In the genomic region with DNA sequence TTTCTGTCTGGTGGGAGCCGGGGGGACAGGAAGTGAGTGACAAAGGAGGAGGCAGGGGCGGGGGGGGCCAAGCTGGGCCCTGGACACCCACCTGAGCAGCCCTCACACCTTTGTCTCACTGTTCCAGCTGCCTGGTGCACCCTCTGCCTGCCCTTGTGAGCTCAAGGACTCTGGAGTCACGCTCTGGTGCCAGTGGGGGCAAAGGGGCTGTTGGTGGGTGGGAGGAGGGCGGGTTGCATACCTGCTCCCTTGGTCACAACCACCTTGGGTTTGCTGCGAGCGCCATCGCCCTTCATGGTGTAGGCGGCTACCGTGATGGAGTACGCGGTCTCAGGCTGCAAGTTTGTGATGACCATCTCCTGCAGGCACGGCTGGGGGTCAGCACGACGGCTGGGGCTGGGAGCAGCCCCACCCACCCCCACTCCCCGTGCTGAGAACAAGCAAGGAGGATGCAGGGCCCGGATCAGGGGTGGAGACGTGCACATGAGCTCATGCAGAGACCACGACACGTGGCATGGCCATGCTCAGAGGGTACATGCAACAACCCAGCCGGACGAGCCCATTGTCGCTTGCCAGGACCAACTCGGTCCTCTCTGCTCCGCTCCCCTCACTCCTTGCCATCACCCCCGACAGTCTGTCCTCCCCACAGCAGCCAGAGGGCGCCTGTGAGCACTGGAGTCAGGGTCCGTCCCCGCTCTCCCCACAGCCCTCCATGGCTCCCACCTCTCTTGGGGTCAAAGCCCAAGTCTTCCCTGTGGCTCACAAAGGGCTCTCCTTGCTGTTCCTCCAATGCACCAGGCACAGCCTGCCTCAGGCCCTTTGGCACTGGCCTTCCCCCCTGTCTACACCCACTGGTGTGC, we compare ENCODE assay signal across 9 cellular contexts.
DNase-seq lines count a peak whose midpoint lies in the region; ATAC-seq and TF ChIP-seq lines count a peak whose summit lies in the region.
"Had no signal": no experiment of that assay in that cellular context is flagged by ENCODE, and none has a peak within 500 bp of the region (broad histone marks: within the 10 kb centered on the region; RNA-seq: fewer than 3 reads in every experiment).

No MANE protein-coding gene starts in this region.

- H3K4me3 ChIP-seq in WERI-Rb-1 (ENCODE audit: low read depth, low read length) (no peak overlapping the region), uterus (no peak overlapping the region)

- no peaks in the 10 kb centered on the region for H3K4me1 ChIP-seq in uterus

- peak; percentile 82 for TF ChIP-seq CTCF in WERI-Rb-1 (IDR thresholded peaks at IDR 0.05; ENCODE audit: low read depth, low read length)
- peak in 2 of 4 experiments; percentile 23 to 35 for TF ChIP-seq CTCF in uterus (IDR thresholded peaks at IDR 0.05)

- H3K9me3 ChIP-seq in WERI-Rb-1 (ENCODE audit: severe bottlenecking) (no peaks in the 10 kb centered on the region), uterus (no peaks in the 10 kb centered on the region)

- H3K36me3 ChIP-seq in WERI-Rb-1 (peaks cover 20% of the 10 kb centered on the region), uterus (no peaks in the 10 kb centered on the region)

- DNase-seq in stimulated activated CD4-positive, alpha-beta T cell treated with anti-CD3 and anti-CD28 coated beads, Interleukin-4, amount 100 ng/mL, for 24 hours, result peak; percentile 12
- DNase-seq in stimulated activated CD4-positive, alpha-beta T cell treated with anti-CD3 and anti-CD28 coated beads, Interleukin-12 subunit alpha, Interleukin-12 subunit beta, amount 100 ng/mL, for 4 hours, result no peak
- DNase-seq in WERI-Rb-1 (peak; percentile 51), left ventricle myocardium superior (no peak), uterus (no peak), D341Med (ENCODE audit: low spot score) (no peak), NCI-H146 treated with DMSO at 0.1 percent for 48 hours (lab: John Stamatoyannopoulos, UW; ENCODE audit: unreplicated experiment) (no peak), globus pallidus (ENCODE audit: low spot score) (no peak)
- DNase-seq: activated naive CD8-positive, alpha-beta T cell treated with anti-CD3 and anti-CD28 coated beads, Interleukin-2, amount 10 ng/mL, durations not matched to agents 7 days and 5 days had no signal

- intact Hi-C loops in left ventricle myocardium superior (cut with micrococcal nuclease) (no loop called here), uterus (cut with DNase I; ENCODE audit: low total_unique reads) (no loop called here)

- ATAC-seq in left ventricle myocardium superior, result peak; percentile 11

- no peak for TF ChIP-seq POLR2A in uterus (IDR thresholded peaks at IDR 0.05)

- no peaks in the 10 kb centered on the region for H3K27me3 ChIP-seq in WERI-Rb-1 (ENCODE audit: insufficient read depth, low read depth, severe bottlenecking)
- no peaks in the 10 kb centered on the region for H3K27me3 ChIP-seq in uterus

- no peak overlapping the region for H3K27ac ChIP-seq in WERI-Rb-1
- H3K27ac ChIP-seq in uterus, result no peak overlapping the region

Comparison
In these comparisons a context has a peak if more than half of its experiments do, and no peak if none do; other contexts are left out.
1. DNase-seq: peak in stimulated activated CD4-positive, alpha-beta T cell treated with anti-CD3 and anti-CD28 coated beads, Interleukin-4, amount 100 ng/mL, for 24 hours (single experiment) and WERI-Rb-1 (single experiment); none in stimulated activated CD4-positive, alpha-beta T cell treated with anti-CD3 and anti-CD28 coated beads, Interleukin-12 subunit alpha, Interleukin-12 subunit beta, amount 100 ng/mL, for 4 hours (single experiment), left ventricle myocardium superior (single experiment), uterus (0 of 2), D341Med (single experiment), NCI-H146 treated with DMSO at 0.1 percent for 48 hours (single experiment) and globus pallidus (single experiment).